Comparison of ENCODE assay signal across 28 cellular contexts in the genomic region with DNA sequence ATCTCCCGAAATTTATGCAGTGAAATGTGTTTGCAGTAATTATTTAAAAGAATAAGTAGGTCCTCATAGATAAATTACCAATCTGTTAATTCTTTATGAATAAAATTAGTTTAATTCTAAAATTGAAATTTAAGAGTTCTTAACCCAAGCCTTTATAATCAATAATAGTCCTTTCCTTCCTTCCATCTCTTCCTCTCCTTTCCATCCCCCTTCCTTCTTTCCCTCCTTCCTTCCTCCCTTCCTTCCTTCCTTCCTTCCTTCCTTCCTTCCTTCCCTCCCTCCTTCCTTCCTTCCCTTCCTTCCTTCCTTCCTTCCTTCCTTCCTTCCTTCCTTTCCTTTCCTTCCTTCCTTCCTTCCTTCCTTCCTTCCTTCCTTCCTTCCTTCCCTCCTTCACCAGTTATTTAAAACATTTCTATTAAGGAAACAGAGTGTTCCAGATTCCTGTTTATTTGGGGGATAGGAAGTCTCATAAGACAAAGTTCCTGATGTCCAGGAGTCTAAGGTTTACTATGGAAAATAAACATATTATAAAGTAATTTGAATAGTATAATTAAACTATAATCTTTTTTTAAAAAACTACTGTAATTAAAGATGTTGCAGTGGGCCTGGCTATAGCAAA.
"Had no signal": no experiment of that assay in that cellular context is flagged by ENCODE, and none has a peak within 500 bp of the region (broad histone marks: within the 10 kb centered on the region; RNA-seq: fewer than 3 reads in every experiment).

No MANE protein-coding gene starts in this region.

- H3K4me3 ChIP-seq: stomach, suprapubic skin, testis, thoracic aorta, thyroid gland, tibial artery, tibial nerve, upper lobe of left lung, upper lobe of right lung, uterus, vagina had no signal

- H3K27me3 ChIP-seq: stomach, suprapubic skin, testis, thyroid gland, tibial artery, tibial nerve, upper lobe of left lung, upper lobe of right lung, uterus, vagina had no signal

- H3K27ac Mint-ChIP-seq: stimulated activated effector memory CD8-positive, alpha-beta T cell treated with anti-CD3 and anti-CD28 coated beads, Interleukin-12 subunit alpha, Interleukin-12 subunit beta, amount 100 ng/mL, for 72 hours; stimulated activated memory B cell treated with anti-CD40 and anti-IgM and Interleukin-4, amounts not matched to agents 10 μg/mL and 1 μg/mL and 100 μg/mL, for 72 hours; stimulated activated naive B cell treated with anti-CD40 and anti-IgM and Interleukin-4, amounts not matched to agents 10 μg/mL and 1 μg/mL and 100 μg/mL, for 72 hours; stimulated activated naive CD8-positive, alpha-beta T cell treated with anti-CD3 and anti-CD28 coated beads, Interleukin-15, amount 100 ng/mL, for 72 hours; stimulated activated naive CD8-positive, alpha-beta T cell treated with anti-CD3 and anti-CD28 coated beads, Interleukin-15, Interleukin-2, amounts not matched to agents 100 ng/mL and 50 ng/mL, for 24 hours; type B pancreatic cell had no signal

- H3K36me3 Mint-ChIP-seq: stimulated activated effector memory CD8-positive, alpha-beta T cell treated with anti-CD3 and anti-CD28 coated beads, Interleukin-12 subunit alpha, Interleukin-12 subunit beta, amount 100 ng/mL, for 72 hours; stimulated activated memory B cell treated with anti-CD40 and anti-IgM and Interleukin-4, amounts not matched to agents 10 μg/mL and 1 μg/mL and 100 μg/mL, for 72 hours; stimulated activated naive B cell treated with anti-CD40 and anti-IgM and Interleukin-4, amounts not matched to agents 10 μg/mL and 1 μg/mL and 100 μg/mL, for 72 hours; type B pancreatic cell had no signal

- H3K4me1 Mint-ChIP-seq: stimulated activated effector memory CD8-positive, alpha-beta T cell treated with anti-CD3 and anti-CD28 coated beads, Interleukin-12 subunit alpha, Interleukin-12 subunit beta, amount 100 ng/mL, for 72 hours; stimulated activated memory B cell treated with anti-CD40 and anti-IgM and Interleukin-4, amounts not matched to agents 10 μg/mL and 1 μg/mL and 100 μg/mL, for 72 hours; stimulated activated naive B cell treated with anti-CD40 and anti-IgM and Interleukin-4, amounts not matched to agents 10 μg/mL and 1 μg/mL and 100 μg/mL, for 72 hours; stimulated activated naive CD8-positive, alpha-beta T cell treated with anti-CD3 and anti-CD28 coated beads, Interleukin-15, amount 100 ng/mL, for 72 hours had no signal

- FAIRE-seq: urothelium cell line had no signal

- DNase-seq: stimulated activated CD4-positive, alpha-beta T cell treated with anti-CD3 and anti-CD28 coated beads, Interleukin-2, amount 100 ng/mL, for 24 hours; stimulated activated CD4-positive, alpha-beta T cell treated with anti-CD3 and anti-CD28 coated beads, Interleukin-2, amount 100 ng/mL, for 48 hours; stimulated activated CD4-positive, alpha-beta T cell treated with anti-CD3 and anti-CD28 coated beads, Interleukin-4, amount 100 ng/mL, for 24 hours; stimulated activated CD4-positive, alpha-beta T cell treated with anti-CD3 and anti-CD28 coated beads, Interleukin-4, amount 100 ng/mL, for 4 hours; stimulated activated CD8-positive, alpha-beta memory T cell treated with anti-CD3 and anti-CD28 coated beads, Interleukin-4, amount 100 ng/mL, for 48 hours; stimulated activated naive B cell treated with anti-CD40 and anti-IgM and Interleukin-4, amounts not matched to agents 10 μg/mL and 1 μg/mL and 100 μg/mL, for 72 hours; stimulated activated naive CD4-positive, alpha-beta T cell; stimulated activated naive CD4-positive, alpha-beta T cell treated with Interleukin-2 at 50 U/mL for 16 hours; stimulated activated naive CD8-positive, alpha-beta T cell treated with anti-CD3 and anti-CD28 coated beads, Interleukin-15, amount 100 ng/mL, for 72 hours; stimulated activated naive CD8-positive, alpha-beta T cell treated with anti-CD3 and anti-CD28 coated beads, Interleukin-15, Interleukin-2, amounts not matched to agents 100 U/mL and 50 U/mL, for 24 hours; stomach; substantia nigra; testis; thyroid gland; tibial artery; trophoblast cell; upper lobe of right lung; uterus had no signal

- H3K36me3 ChIP-seq: stomach, suprapubic skin, thoracic aorta, thyroid gland, tibial artery, tibial nerve, upper lobe of left lung, upper lobe of right lung, uterus, vagina had no signal

- H3K9me3 Mint-ChIP-seq: stimulated activated naive B cell treated with anti-CD40 and anti-IgM and Interleukin-4, amounts not matched to agents 10 μg/mL and 1 μg/mL and 100 μg/mL, for 72 hours; stimulated activated naive CD8-positive, alpha-beta T cell treated with anti-CD3 and anti-CD28 coated beads, Interleukin-15, amount 100 ng/mL, for 72 hours; stimulated activated naive CD8-positive, alpha-beta T cell treated with anti-CD3 and anti-CD28 coated beads, Interleukin-15, Interleukin-2, amounts not matched to agents 100 ng/mL and 50 ng/mL, for 24 hours; type B pancreatic cell had no signal

- H3K27me3 Mint-ChIP-seq: stimulated activated memory B cell treated with anti-CD40 and anti-IgM and Interleukin-4, amounts not matched to agents 10 μg/mL and 1 μg/mL and 100 μg/mL, for 72 hours; stimulated activated naive B cell treated with anti-CD40 and anti-IgM and Interleukin-4, amounts not matched to agents 10 μg/mL and 1 μg/mL and 100 μg/mL, for 72 hours; stimulated activated naive CD8-positive, alpha-beta T cell treated with anti-CD3 and anti-CD28 coated beads, Interleukin-15, amount 100 ng/mL, for 72 hours; type B pancreatic cell had no signal

- H3K9me3 ChIP-seq: stomach, suprapubic skin, testis, thoracic aorta, thyroid gland, tibial artery, tibial nerve, upper lobe of left lung, upper lobe of right lung, uterus, vagina had no signal

- H3K4me1 ChIP-seq: stomach, suprapubic skin, testis, thyroid gland, tibial artery, tibial nerve, upper lobe of left lung, upper lobe of right lung, uterus, vagina had no signal

- H3K4me3 Mint-ChIP-seq: stimulated activated effector memory CD8-positive, alpha-beta T cell treated with anti-CD3 and anti-CD28 coated beads, Interleukin-12 subunit alpha, Interleukin-12 subunit beta, amount 100 ng/mL, for 72 hours; stimulated activated memory B cell treated with anti-CD40 and anti-IgM and Interleukin-4, amounts not matched to agents 10 μg/mL and 1 μg/mL and 100 μg/mL, for 72 hours; stimulated activated naive B cell treated with anti-CD40 and anti-IgM and Interleukin-4, amounts not matched to agents 10 μg/mL and 1 μg/mL and 100 μg/mL, for 72 hours; stimulated activated naive CD8-positive, alpha-beta T cell treated with anti-CD3 and anti-CD28 coated beads, Interleukin-15, amount 100 ng/mL, for 72 hours; stimulated activated naive CD8-positive, alpha-beta T cell treated with anti-CD3 and anti-CD28 coated beads, Interleukin-15, Interleukin-2, amounts not matched to agents 100 ng/mL and 50 ng/mL, for 24 hours; type B pancreatic cell had no signal

- H3K27ac ChIP-seq: stomach, suprapubic skin, testis, thoracic aorta, thyroid gland, tibial artery, tibial nerve, upper lobe of left lung, upper lobe of right lung, uterus, vagina had no signal

- ATAC-seq: stimulated activated effector memory CD8-positive, alpha-beta T cell treated with anti-CD3 and anti-CD28 coated beads, Interleukin-12 subunit alpha, Interleukin-12 subunit beta, amount 100 ng/mL, for 72 hours; stimulated activated memory B cell treated with anti-CD40 and anti-IgM and Interleukin-4, amounts not matched to agents 10 μg/mL and 1 μg/mL and 100 μg/mL, for 72 hours; stimulated activated naive B cell treated with anti-CD40 and anti-IgM and Interleukin-4, amounts not matched to agents 10 μg/mL and 1 μg/mL and 100 μg/mL, for 72 hours; stimulated activated naive CD8-positive, alpha-beta T cell treated with anti-CD3 and anti-CD28 coated beads, Interleukin-15, amount 100 ng/mL, for 72 hours; stimulated activated naive CD8-positive, alpha-beta T cell treated with anti-CD3 and anti-CD28 coated beads, Interleukin-15, Interleukin-2, amounts not matched to agents 100 U/mL and 50 U/mL, for 24 hours; upper lobe of right lung had no signal
